Comparison of ENCODE assay signal across 1 cellular context in the genomic region with DNA sequence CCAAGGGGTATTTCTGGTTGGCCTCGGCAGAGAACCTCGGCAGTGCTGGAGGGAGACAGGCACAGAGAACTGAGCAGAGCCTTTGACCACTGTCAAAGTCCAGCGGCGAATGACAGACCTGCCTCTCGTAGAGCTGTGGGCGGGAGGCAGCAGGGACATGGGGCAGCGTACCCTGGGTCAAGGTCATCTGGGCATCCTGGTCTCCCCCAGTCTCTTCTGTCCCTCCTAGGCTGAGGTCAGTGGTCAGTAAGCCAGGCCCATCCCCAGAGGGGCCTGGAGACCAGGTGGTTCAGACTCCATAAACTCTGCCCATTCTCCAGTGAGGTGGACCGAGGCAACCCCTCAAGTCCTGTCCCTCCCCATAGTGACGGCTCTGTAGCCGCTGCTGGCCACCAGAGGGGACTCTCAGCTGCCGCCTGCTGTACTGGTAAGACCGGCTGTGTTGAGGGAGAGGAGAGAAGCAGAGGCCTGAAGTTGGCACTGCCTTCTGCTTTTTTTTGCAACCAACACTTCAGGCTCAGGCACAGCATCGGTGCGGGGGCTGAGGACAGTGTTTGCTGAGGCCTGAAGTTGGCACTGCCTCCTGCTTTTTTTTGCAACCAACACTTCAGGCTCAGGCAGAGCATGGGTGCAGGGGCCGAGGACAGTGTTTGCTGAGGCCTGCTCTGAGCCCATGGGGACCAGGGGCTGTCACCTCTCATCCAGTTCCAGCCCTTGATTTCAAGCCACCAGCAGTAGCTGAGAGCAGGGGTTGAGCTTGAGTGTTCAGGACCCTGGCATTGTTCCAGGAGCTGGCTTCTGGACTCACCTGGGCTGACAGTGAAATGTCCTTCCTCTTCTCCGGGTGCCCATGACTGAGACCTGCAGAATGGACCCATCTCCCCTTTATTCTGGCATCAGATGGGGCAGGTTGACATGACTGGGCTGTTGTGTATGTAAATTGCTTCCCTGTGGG.
TF ChIP-seq lines count a peak whose summit lies in the region.

A gene with protein sequence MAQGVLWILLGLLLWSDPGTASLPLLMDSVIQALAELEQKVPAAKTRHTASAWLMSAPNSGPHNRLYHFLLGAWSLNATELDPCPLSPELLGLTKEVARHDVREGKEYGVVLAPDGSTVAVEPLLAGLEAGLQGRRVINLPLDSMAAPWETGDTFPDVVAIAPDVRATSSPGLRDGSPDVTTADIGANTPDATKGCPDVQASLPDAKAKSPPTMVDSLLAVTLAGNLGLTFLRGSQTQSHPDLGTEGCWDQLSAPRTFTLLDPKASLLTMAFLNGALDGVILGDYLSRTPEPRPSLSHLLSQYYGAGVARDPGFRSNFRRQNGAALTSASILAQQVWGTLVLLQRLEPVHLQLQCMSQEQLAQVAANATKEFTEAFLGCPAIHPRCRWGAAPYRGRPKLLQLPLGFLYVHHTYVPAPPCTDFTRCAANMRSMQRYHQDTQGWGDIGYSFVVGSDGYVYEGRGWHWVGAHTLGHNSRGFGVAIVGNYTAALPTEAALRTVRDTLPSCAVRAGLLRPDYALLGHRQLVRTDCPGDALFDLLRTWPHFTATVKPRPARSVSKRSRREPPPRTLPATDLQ (minus strand): TSS at position 111 of the 955 bp plus-strand sequence. CDS start 130 bp downstream, outside the sequence.

TF ChIP-seq in GM12878, 131 proteins besides CTCF, POLR2A, EP300 and RAD21:
- TF ChIP-seq, protein P1, sequence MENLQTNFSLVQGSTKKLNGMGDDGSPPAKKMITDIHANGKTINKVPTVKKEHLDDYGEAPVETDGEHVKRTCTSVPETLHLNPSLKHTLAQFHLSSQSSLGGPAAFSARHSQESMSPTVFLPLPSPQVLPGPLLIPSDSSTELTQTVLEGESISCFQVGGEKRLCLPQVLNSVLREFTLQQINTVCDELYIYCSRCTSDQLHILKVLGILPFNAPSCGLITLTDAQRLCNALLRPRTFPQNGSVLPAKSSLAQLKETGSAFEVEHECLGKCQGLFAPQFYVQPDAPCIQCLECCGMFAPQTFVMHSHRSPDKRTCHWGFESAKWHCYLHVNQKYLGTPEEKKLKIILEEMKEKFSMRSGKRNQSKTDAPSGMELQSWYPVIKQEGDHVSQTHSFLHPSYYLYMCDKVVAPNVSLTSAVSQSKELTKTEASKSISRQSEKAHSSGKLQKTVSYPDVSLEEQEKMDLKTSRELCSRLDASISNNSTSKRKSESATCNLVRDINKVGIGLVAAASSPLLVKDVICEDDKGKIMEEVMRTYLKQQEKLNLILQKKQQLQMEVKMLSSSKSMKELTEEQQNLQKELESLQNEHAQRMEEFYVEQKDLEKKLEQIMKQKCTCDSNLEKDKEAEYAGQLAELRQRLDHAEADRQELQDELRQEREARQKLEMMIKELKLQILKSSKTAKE (IDR thresholded peaks at IDR 0.05; ENCODE audit: low read depth, poor library complexity, severe bottlenecking), result no peak
- TF ChIP-seq ZNF207 (IDR thresholded peaks at IDR 0.05; ENCODE audit: borderline replicate concordance) (no peak), RCOR1 (conservative IDR thresholded peaks at IDR 0.05; ENCODE audit: low read depth, low read length) (no peak), GATAD2B (conservative IDR thresholded peaks at IDR 0.05; ENCODE audit: low read depth) (no peak), CBFB (IDR thresholded peaks at IDR 0.05; ENCODE audit: low read depth) (no peak), ZNF274 (IDR thresholded peaks at IDR 0.05; ENCODE audit: insufficient read depth, insufficient read length) (no peak), EGR1 (IDR thresholded peaks at IDR 0.05; ENCODE audit: borderline replicate concordance in 1 of 2, low read depth in 2 of 2, low read length in 2 of 2) (no peak), ATF7 (IDR thresholded peaks at IDR 0.05; ENCODE audit: low read depth) (no peak), ZSCAN29 (IDR thresholded peaks at IDR 0.05) (no peak), TARDBP (IDR thresholded peaks at IDR 0.05; ENCODE audit: borderline replicate concordance) (no peak), NBN (IDR thresholded peaks at IDR 0.05) (no peak)
- TF ChIP-seq, protein P2, sequence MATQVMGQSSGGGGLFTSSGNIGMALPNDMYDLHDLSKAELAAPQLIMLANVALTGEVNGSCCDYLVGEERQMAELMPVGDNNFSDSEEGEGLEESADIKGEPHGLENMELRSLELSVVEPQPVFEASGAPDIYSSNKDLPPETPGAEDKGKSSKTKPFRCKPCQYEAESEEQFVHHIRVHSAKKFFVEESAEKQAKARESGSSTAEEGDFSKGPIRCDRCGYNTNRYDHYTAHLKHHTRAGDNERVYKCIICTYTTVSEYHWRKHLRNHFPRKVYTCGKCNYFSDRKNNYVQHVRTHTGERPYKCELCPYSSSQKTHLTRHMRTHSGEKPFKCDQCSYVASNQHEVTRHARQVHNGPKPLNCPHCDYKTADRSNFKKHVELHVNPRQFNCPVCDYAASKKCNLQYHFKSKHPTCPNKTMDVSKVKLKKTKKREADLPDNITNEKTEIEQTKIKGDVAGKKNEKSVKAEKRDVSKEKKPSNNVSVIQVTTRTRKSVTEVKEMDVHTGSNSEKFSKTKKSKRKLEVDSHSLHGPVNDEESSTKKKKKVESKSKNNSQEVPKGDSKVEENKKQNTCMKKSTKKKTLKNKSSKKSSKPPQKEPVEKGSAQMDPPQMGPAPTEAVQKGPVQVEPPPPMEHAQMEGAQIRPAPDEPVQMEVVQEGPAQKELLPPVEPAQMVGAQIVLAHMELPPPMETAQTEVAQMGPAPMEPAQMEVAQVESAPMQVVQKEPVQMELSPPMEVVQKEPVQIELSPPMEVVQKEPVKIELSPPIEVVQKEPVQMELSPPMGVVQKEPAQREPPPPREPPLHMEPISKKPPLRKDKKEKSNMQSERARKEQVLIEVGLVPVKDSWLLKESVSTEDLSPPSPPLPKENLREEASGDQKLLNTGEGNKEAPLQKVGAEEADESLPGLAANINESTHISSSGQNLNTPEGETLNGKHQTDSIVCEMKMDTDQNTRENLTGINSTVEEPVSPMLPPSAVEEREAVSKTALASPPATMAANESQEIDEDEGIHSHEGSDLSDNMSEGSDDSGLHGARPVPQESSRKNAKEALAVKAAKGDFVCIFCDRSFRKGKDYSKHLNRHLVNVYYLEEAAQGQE (IDR thresholded peaks at IDR 0.05; ENCODE audit: low read depth, low read length), result no peak
- TF ChIP-seq, protein P3, sequence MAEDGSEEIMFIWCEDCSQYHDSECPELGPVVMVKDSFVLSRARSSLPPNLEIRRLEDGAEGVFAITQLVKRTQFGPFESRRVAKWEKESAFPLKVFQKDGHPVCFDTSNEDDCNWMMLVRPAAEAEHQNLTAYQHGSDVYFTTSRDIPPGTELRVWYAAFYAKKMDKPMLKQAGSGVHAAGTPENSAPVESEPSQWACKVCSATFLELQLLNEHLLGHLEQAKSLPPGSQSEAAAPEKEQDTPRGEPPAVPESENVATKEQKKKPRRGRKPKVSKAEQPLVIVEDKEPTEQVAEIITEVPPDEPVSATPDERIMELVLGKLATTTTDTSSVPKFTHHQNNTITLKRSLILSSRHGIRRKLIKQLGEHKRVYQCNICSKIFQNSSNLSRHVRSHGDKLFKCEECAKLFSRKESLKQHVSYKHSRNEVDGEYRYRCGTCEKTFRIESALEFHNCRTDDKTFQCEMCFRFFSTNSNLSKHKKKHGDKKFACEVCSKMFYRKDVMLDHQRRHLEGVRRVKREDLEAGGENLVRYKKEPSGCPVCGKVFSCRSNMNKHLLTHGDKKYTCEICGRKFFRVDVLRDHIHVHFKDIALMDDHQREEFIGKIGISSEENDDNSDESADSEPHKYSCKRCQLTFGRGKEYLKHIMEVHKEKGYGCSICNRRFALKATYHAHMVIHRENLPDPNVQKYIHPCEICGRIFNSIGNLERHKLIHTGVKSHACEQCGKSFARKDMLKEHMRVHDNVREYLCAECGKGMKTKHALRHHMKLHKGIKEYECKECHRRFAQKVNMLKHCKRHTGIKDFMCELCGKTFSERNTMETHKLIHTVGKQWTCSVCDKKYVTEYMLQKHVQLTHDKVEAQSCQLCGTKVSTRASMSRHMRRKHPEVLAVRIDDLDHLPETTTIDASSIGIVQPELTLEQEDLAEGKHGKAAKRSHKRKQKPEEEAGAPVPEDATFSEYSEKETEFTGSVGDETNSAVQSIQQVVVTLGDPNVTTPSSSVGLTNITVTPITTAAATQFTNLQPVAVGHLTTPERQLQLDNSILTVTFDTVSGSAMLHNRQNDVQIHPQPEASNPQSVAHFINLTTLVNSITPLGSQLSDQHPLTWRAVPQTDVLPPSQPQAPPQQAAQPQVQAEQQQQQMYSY (CRISPR knock-in tag; IDR thresholded peaks at IDR 0.05), result no peak
